18 cellular contexts compared by ENCODE assay signal in genomic region chr3:104360038-104360437, GRCh38.
A peak's percentile ranks its signal among the peaks of the same experiment; 100 is the strongest.
DNase-seq lines count a peak whose midpoint lies in the region; ATAC-seq and TF ChIP-seq lines count a peak whose summit lies in the region.
"Had no signal": no experiment of that assay in that cellular context is flagged by ENCODE, and none has a peak within 500 bp of the region (broad histone marks: within the 10 kb centered on the region; RNA-seq: fewer than 3 reads in every experiment).

No MANE protein-coding gene starts in this region.

- DNase-seq in HCT116 (ENCODE audit: low read depth, low spot score) (no peak), amniotic epithelial cell (ENCODE audit: low read depth) (peak; percentile 9), iris pigment epithelial cell (ENCODE audit: low read depth) (peak; percentile 28), aorta (no peak), right lobe of liver (no peak), MM.1S (no peak), GOT3 (lab: John Stamatoyannopoulos, UW) (no peak)
- DNase-seq: activated CD4-positive, alpha-beta T cell treated with anti-CD3 and anti-CD28 coated beads for 48 hours; activated CD8-positive, alpha-beta memory T cell treated with anti-CD3 and anti-CD28 coated beads, Interleukin-2, amount 10 ng/mL, durations not matched to agents 7 days and 5 days; NCI-H2107; NCI-H510A; nephron progenitor cell; posterior cingulate gyrus; spleen; stimulated activated CD4-positive, alpha-beta T cell treated with anti-CD3 and anti-CD28 coated beads, Interleukin-4, amount 100 ng/mL, for 4 hours; stomach; T-cell had no signal

- H2AFZ ChIP-seq in HCT116 (ENCODE audit: low read depth, low read length, poor library complexity, severe bottlenecking) = no peak overlapping the region
- no peak overlapping the region for H2AFZ ChIP-seq in MM.1S (ENCODE audit: low read length)

- ATAC-seq in HCT116 (no peak), aorta (ENCODE audit: low FRiP score) (no peak), right lobe of liver (no peak)
- ATAC-seq: activated CD8-positive, alpha-beta memory T cell treated with anti-CD3 and anti-CD28 coated beads, Interleukin-2, amount 10 ng/mL, durations not matched to agents 7 days and 5 days; T-cell had no signal

- peak overlapping the region; percentile 15; the same call in 1 of the 2 replicates for H3K27ac ChIP-seq in HCT116 (ENCODE audit: low read depth, low read length)
- no peak overlapping the region for H3K27ac ChIP-seq in aorta (ENCODE audit: low read depth in 1 of 2, low read length in 2 of 2)
- H3K27ac ChIP-seq in right lobe of liver = no peak overlapping the region
- H3K27ac ChIP-seq in MM.1S (ENCODE audit: low read length) = no peak overlapping the region
- H3K27ac ChIP-seq: cardiac muscle cell, spleen, stomach had no signal

- H3K4me2 ChIP-seq in HCT116 (ENCODE audit: low read length) (peak overlapping the region; percentile 21), MM.1S (ENCODE audit: low read depth, low read length) (no peak overlapping the region)

- TF ChIP-seq CTCF in HCT116 (IDR thresholded peaks at IDR 0.05 in 2 of 3, conservative IDR thresholded peaks at IDR 0.05 in 1 of 3; ENCODE audit: borderline replicate concordance in 1 of 3, insufficient read depth in 1 of 3, low read depth in 2 of 3, low read length in 2 of 3) = no peak
- TF ChIP-seq CTCF in right lobe of liver (IDR thresholded peaks at IDR 0.05) = no peak
- no peak for TF ChIP-seq CTCF in MM.1S (IDR thresholded peaks at IDR 0.05; ENCODE audit: low read length)

- CTCF ChIA-PET in HCT116 (lab: Charles Lee) = no interaction called here

- H3K4me1 ChIP-seq in HCT116 (ENCODE audit: control insufficient read depth in 1 of 2, insufficient read depth in 2 of 2, low read length in 2 of 2) (peaks cover 0 to 22% of the 10 kb centered on the region in 2 experiments; a peak in 2 of 4 replicates), aorta (ENCODE audit: control insufficient read depth in 1 of 2, insufficient read depth in 2 of 2, low read length in 2 of 2) (peaks cover 0 to 3% of the 10 kb centered on the region in 2 donors), right lobe of liver (no peaks in the 10 kb centered on the region), MM.1S (ENCODE audit: low read length) (no peaks in the 10 kb centered on the region)
- H3K4me1 ChIP-seq: spleen, stomach had no signal

- H3K36me3 ChIP-seq in HCT116 (ENCODE audit: control insufficient read depth in 1 of 2, insufficient read depth in 2 of 2, low read length in 2 of 2) (peaks cover 0 to 9% of the 10 kb centered on the region in 2 experiments; a peak in 1 of 4 replicates), aorta (ENCODE audit: control insufficient read depth in 1 of 2, insufficient read depth in 2 of 2, low read length in 1 of 2) (no peaks in the 10 kb centered on the region), right lobe of liver (no peaks in the 10 kb centered on the region), MM.1S (replicated peaks; ENCODE audit: insufficient read depth, low read length) (no peaks in the 10 kb centered on the region)
- H3K36me3 ChIP-seq: cardiac muscle cell, spleen, stomach had no signal

- RAD21 ChIA-PET in HCT116 (lab: Charles Lee; ENCODE audit: low non-redundant PET in 1 of 2, low total read pairs in 2 of 2, uncharacterized antibody in 2 of 2, unreplicated experiment in 2 of 2) = no interaction called here

- H4K20me1 ChIP-seq in HCT116 (ENCODE audit: insufficient read depth) (0 out of 2 replicates have a peak, but pooled peaks cover under 1% of the 10 kb centered on the region), MM.1S (ENCODE audit: insufficient read depth, low read length) (no peaks in the 10 kb centered on the region)

- H3K27me3 ChIP-seq in HCT116 (ENCODE audit: insufficient read depth, low read length) (no peaks in the 10 kb centered on the region), aorta (ENCODE audit: control insufficient read depth in 1 of 2, insufficient read depth in 2 of 2, low read length in 1 of 2) (no peaks in the 10 kb centered on the region), right lobe of liver (no peaks in the 10 kb centered on the region), MM.1S (replicated peaks; ENCODE audit: insufficient read depth, low read length) (no peaks in the 10 kb centered on the region)
- H3K27me3 ChIP-seq: cardiac muscle cell, spleen, stomach had no signal

- no peak for TF ChIP-seq POLR2A in HCT116 (IDR thresholded peaks at IDR 0.05; ENCODE audit: borderline replicate concordance, extremely low read depth, insufficient read depth, insufficient read length)
- no peak for TF ChIP-seq POLR2A in right lobe of liver (IDR thresholded peaks at IDR 0.05)

- H3K4me3 ChIP-seq in HCT116 (replicated peaks in 1 of 2; ENCODE audit: low read depth in 1 of 2, low read length in 2 of 2) (no peak overlapping the region), aorta (ENCODE audit: low read length in 2 of 2) (peak overlapping the region; percentile 20 to 26), right lobe of liver (no peak overlapping the region), MM.1S (ENCODE audit: low read length) (no peak overlapping the region)
- H3K4me3 ChIP-seq: cardiac muscle cell, spleen, stomach had no signal

- H3K79me2 ChIP-seq in HCT116 (ENCODE audit: insufficient read depth, low read length) = peaks cover 88% of the 10 kb centered on the region
- H3K79me2 ChIP-seq in MM.1S (ENCODE audit: low read length) = no peaks in the 10 kb centered on the region

- BruUV-seq in HCT116 (replicated peaks; lab: Mats Ljungman, UMichigan) = no TSS peak

- no peaks in the 10 kb centered on the region for H3K9me2 ChIP-seq in HCT116 (ENCODE audit: insufficient read depth)
- H3K9me2 ChIP-seq in MM.1S (replicated peaks; ENCODE audit: insufficient read depth, low read length) = no peaks in the 10 kb centered on the region

- intact Hi-C loops in HCT116 (cut with micrococcal nuclease) (no loop called here), aorta (cut with DNase I) (loop anchor here in 1 of 2 donors (5.0 kb wide), 1 partner anchor 37 kb away; no protein-coding TSS in a partner anchor), right lobe of liver (cut with DNase I) (no loop called here)

- H3K9me3 ChIP-seq in HCT116 (ENCODE audit: control insufficient read depth in 1 of 2, insufficient read depth in 1 of 2, low read depth in 1 of 2, low read length in 2 of 2) (no peaks in the 10 kb centered on the region), aorta (ENCODE audit: control insufficient read depth, low read length) (no peaks in the 10 kb centered on the region), right lobe of liver (no peaks in the 10 kb centered on the region), MM.1S (replicated peaks; ENCODE audit: insufficient read depth, low read length) (no peaks in the 10 kb centered on the region)
- H3K9me3 ChIP-seq: spleen, stomach had no signal

- no peak for TF ChIP-seq RAD21 in HCT116 (IDR thresholded peaks at IDR 0.05; ENCODE audit: low read depth)

- no peaks in the 10 kb centered on the region for H3F3A ChIP-seq in MM.1S (ENCODE audit: insufficient read depth, low read length)

- no peak overlapping the region for H3K9ac ChIP-seq in HCT116 (ENCODE audit: low read length)
- no peak overlapping the region for H3K9ac ChIP-seq in MM.1S (ENCODE audit: low read length)

- POLR2A ChIA-PET in HCT116 (lab: Charles Lee) = no interaction called here

TF ChIP-seq in HCT116, 20 proteins besides CTCF, POLR2A, EP300 and RAD21 (continues in another document):
- TF ChIP-seq FOSL1 (IDR thresholded peaks at IDR 0.05; ENCODE audit: low read depth) (no peak), ELF1 (IDR thresholded peaks at IDR 0.05; ENCODE audit: borderline replicate concordance, low read depth) (no peak), JUND (IDR thresholded peaks at IDR 0.05) (no peak), SRF (IDR thresholded peaks at IDR 0.05; ENCODE audit: low read depth) (no peak), MAX (IDR thresholded peaks at IDR 0.05) (no peak), YY1 (IDR thresholded peaks at IDR 0.05; ENCODE audit: extremely low read depth, insufficient replicate concordance, low read depth, low read length) (no peak), ZFX (IDR thresholded peaks at IDR 0.05) (no peak), SP1 (IDR thresholded peaks at IDR 0.05; ENCODE audit: low read depth) (no peak), EGR1 (IDR thresholded peaks at IDR 0.05; ENCODE audit: low read depth) (no peak), ATF3 (IDR thresholded peaks at IDR 0.05) (no peak), CEBPB (IDR thresholded peaks at IDR 0.05; ENCODE audit: low read depth) (no peak), ZNF274 (IDR thresholded peaks at IDR 0.05; ENCODE audit: low read depth, low read length) (no peak), EZH2 (IDR thresholded peaks at IDR 0.05) (no peak), TCF7L2 (IDR thresholded peaks at IDR 0.05; ENCODE audit: borderline replicate concordance, extremely low read depth, insufficient read depth, insufficient read length) (no peak), ZBTB33 (IDR thresholded peaks at IDR 0.05; ENCODE audit: extremely low read depth, insufficient replicate concordance, low read length) (no peak), SIN3A (IDR thresholded peaks at IDR 0.05; ENCODE audit: low read depth) (no peak), EZH2phosphoT487 (IDR thresholded peaks at IDR 0.05; ENCODE audit: borderline replicate concordance) (no peak), CBX3 (IDR thresholded peaks at IDR 0.05; ENCODE audit: low read depth) (no peak)

Comparison
In these comparisons a context has a peak if more than half of its experiments do, and no peak if none do; other contexts are left out.
1. DNase-seq: peak in amniotic epithelial cell (single experiment) and iris pigment epithelial cell (single experiment); none in HCT116 (single experiment), aorta (0 of 2), right lobe of liver (0 of 3), MM.1S (single experiment) and GOT3 (single experiment).
2. H3K4me3 ChIP-seq: peak in aorta (2 of 2); none in HCT116 (0 of 2), right lobe of liver (0 of 3) and MM.1S (single experiment).